11 cellular contexts compared by ENCODE assay signal in the genomic region with DNA sequence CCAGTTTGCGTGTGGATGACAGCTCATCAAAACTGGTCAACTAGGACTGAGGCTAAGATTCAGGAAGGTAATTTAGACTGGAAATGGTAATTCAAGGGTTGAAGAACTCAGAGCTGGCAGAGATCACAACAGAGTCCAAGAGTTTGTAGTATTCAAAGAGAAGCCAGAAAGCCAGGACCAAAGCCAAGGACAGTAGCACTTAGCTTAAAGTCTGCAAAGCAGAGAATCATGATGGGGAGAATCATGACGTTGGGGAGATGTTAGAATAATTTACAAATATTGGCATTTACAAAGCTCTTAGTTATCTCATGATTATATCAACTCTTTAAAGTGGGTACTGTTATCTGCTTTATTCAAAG. TPM values are rescaled to one million over a fixed set of nuclear protein-coding genes. Genes with fewer than 3 reads are reported as not detected.
DNase-seq lines count a peak whose midpoint lies in the region; ATAC-seq and TF ChIP-seq lines count a peak whose summit lies in the region.
"Had no signal": no experiment of that assay in that cellular context is flagged by ENCODE, and none has a peak within 500 bp of the region (broad histone marks: within the 10 kb centered on the region; RNA-seq: fewer than 3 reads in every experiment).

No MANE protein-coding gene starts in this region.

- no peaks in the 10 kb centered on the region for H3K9me3 ChIP-seq in MG63

- DNase-seq in AG10803 (ENCODE audit: low read depth) (peak; percentile 39), MG63 (peak; percentile 34), fibroblast of mammary gland (ENCODE audit: low read depth) (peak; percentile 21), NCI-H526 (lab: John Stamatoyannopoulos, UW) (no peak), NCI-H345 (lab: John Stamatoyannopoulos, UW) (no peak), T1000 (lab: John Stamatoyannopoulos, UW) (no peak), LoVo (ENCODE audit: low spot score) (no peak)
- DNase-seq: CD4-positive, alpha-beta T cell; NCI-H748 treated with DMSO at 0.1 percent for 48 hours; trophoblast cell had no signal

- H3K27me3 ChIP-seq in MG63, result no peaks in the 10 kb centered on the region

- peaks cover 6% of the 10 kb centered on the region for H3K36me3 ChIP-seq in MG63

- no peak overlapping the region for H3K4me3 ChIP-seq in AG10803 (ENCODE audit: low read length)
- no peak overlapping the region for H3K4me3 ChIP-seq in MG63
- no peak overlapping the region for H3K4me3 ChIP-seq in fibroblast of mammary gland (ENCODE audit: control insufficient read depth, low read depth, low read length)

- peak; percentile 23 for ATAC-seq in GM19452 (IDR thresholded peaks at IDR 0.05; ENCODE audit: unreplicated experiment)

- no peak for TF ChIP-seq CTCF in AG10803 (conservative IDR thresholded peaks at IDR 0.05; ENCODE audit: low read length)
- TF ChIP-seq CTCF in fibroblast of mammary gland (conservative IDR thresholded peaks at IDR 0.05; ENCODE audit: control insufficient read depth, insufficient read depth, low read depth, low read length), result no peak

RNA-seq across cellular contexts. Expression of gene RNF11, which starts 32.6 kb away (rescaled TPM):
- total RNA-seq in MG63 (2014; rRNA removed; shearing (Covaris generic); ENCODE audit: low replicate concordance), result 134 and 137 TPM in 2 replicates

Comparison
In these comparisons a context has a peak if more than half of its experiments do, and no peak if none do; other contexts are left out.
1. DNase-seq: peak in AG10803 (single experiment), MG63 (single experiment) and fibroblast of mammary gland (single experiment); none in NCI-H526 (0 of 2), NCI-H345 (single experiment), T1000 (single experiment) and LoVo (single experiment).